In the genomic region with DNA sequence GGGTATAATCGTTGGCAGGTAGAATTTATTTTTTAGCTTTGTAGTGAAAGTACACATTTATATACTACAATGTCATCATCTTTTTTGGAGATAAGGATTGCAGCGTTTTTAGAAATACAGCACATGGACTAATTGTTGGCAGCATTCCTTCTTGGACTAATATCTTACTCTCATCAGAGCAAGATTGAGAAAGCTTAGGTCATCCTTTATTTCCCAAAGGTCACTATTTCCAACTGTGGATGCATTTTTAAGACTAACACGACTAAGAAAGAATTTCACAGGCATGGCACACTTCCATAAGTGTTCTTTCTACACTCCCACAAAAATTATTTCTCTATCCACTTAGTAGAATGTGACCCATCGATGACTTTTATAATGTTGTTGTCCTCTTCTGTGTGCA, we compare ENCODE assay signal across 22 cellular contexts.
DNase-seq lines count a peak whose midpoint lies in the region; ATAC-seq, FAIRE-seq and TF ChIP-seq lines count a peak whose summit lies in the region.
"Had no signal": no experiment of that assay in that cellular context is flagged by ENCODE, and none has a peak within 500 bp of the region (broad histone marks: within the 10 kb centered on the region; RNA-seq: fewer than 3 reads in every experiment).

No MANE protein-coding gene starts in this region.

- no peaks in the 10 kb centered on the region for H4K20me1 ChIP-seq in astrocyte (ENCODE audit: insufficient read depth, low read length)

- in situ Hi-C loops in GM13976 (cut with MboI; ENCODE audit: low sequenced_read_pairs, unreplicated experiment) = no loop called here

- H3K79me2 ChIP-seq in astrocyte (ENCODE audit: insufficient read depth, low read length) = no peaks in the 10 kb centered on the region

- intact Hi-C loops in Right ventricle myocardium inferior (cut with DNase I) = no loop called here

- H3K9me3 ChIP-seq in right atrium auricular region (no peaks in the 10 kb centered on the region), astrocyte (ENCODE audit: insufficient read depth, low read depth, low read length) (no peaks in the 10 kb centered on the region)
- H3K9me3 ChIP-seq: Caco-2 had no signal

- no peaks in the 10 kb centered on the region for H3K27me3 Mint-ChIP-seq in astrocyte (ENCODE audit: low read depth, unreplicated experiment)
- H3K27me3 Mint-ChIP-seq: CD4-positive, alpha-beta T cell had no signal

- no peak for DNase-seq in Right ventricle myocardium inferior (ENCODE audit: missing footprints)
- no peak for DNase-seq in right atrium auricular region (ENCODE audit: low spot score)
- peak; percentile 2 for DNase-seq in astrocyte (ENCODE audit: low read depth)
- peak; percentile 39 for DNase-seq in fibroblast of peridontal ligament (ENCODE audit: extremely low read depth)
- peak; percentile 62 for DNase-seq in skeletal muscle cell (ENCODE audit: low read depth)
- no peak for DNase-seq in UCSD-AML1 (lab: John Stamatoyannopoulos, UW; ENCODE audit: unreplicated experiment)
- DNase-seq in hepatic stellate cell (ENCODE audit: low spot score) = no peak
- DNase-seq in GM13976 (ENCODE audit: low spot score) = no peak
- DNase-seq: 8988T; Caco-2; CD4-positive, alpha-beta T cell; GF-D8; HCEC 1CT; Kasumi-1; NCI-H1092 treated with DMSO at 0.1 percent for 48 hours; NCI-H2081 treated with DMSO at 0.1 percent for 48 hours; NCI-H510A treated with DMSO at 0.1 percent for 48 hours; NCI-H82; OCI-M1; SHP77 treated with DMSO at 0.1 percent for 48 hours had no signal

- H3K27me3 ChIP-seq in right atrium auricular region (no peaks in the 10 kb centered on the region), astrocyte (ENCODE audit: insufficient read depth, low read length) (no peaks in the 10 kb centered on the region)

- H2AFZ ChIP-seq in astrocyte (ENCODE audit: low read depth, low read length) = no peak overlapping the region

- H3K4me2 ChIP-seq in astrocyte (ENCODE audit: low read length) = no peak overlapping the region

- H3K4me3 Mint-ChIP-seq in astrocyte (ENCODE audit: unreplicated experiment) = no peak overlapping the region
- H3K4me3 Mint-ChIP-seq: CD4-positive, alpha-beta T cell had no signal

- H3K9ac ChIP-seq in astrocyte (ENCODE audit: low read length) = no peak overlapping the region

- H3K4me1 ChIP-seq in right atrium auricular region (no peaks in the 10 kb centered on the region), astrocyte (ENCODE audit: insufficient read depth, low read length) (no peaks in the 10 kb centered on the region)
- H3K4me1 ChIP-seq: Caco-2 had no signal

- ATAC-seq in Right ventricle myocardium inferior = peak; percentile 78
- ATAC-seq: GM12878, SK-N-SH treated with all-trans-retinoic acid at 6 μM for 48 hours had no signal

- no peaks in the 10 kb centered on the region for H3K36me3 Mint-ChIP-seq in astrocyte (ENCODE audit: low read depth, unreplicated experiment)

- H3K9me3 Mint-ChIP-seq in astrocyte (ENCODE audit: unreplicated experiment) = peaks cover 2% of the 10 kb centered on the region

- no peak for FAIRE-seq in astrocyte (lab: Jason Lieb, UNC)
- FAIRE-seq: GM12878 had no signal

- no peaks in the 10 kb centered on the region for H3K36me3 ChIP-seq in right atrium auricular region
- H3K36me3 ChIP-seq in astrocyte (ENCODE audit: insufficient read depth, low read length) = no peaks in the 10 kb centered on the region

- H3K4me1 Mint-ChIP-seq in astrocyte (ENCODE audit: low read depth, unreplicated experiment) = no peaks in the 10 kb centered on the region

- TF ChIP-seq CTCF in right atrium auricular region (IDR thresholded peaks at IDR 0.05) = no peak
- TF ChIP-seq CTCF in astrocyte (IDR thresholded peaks at IDR 0.05; ENCODE audit: insufficient read depth, low read depth, low read length) = no peak
- no peak for TF ChIP-seq CTCF in GM13976 (IDR thresholded peaks at IDR 0.05; ENCODE audit: borderline replicate concordance, control extremely low read depth, extremely low read depth, insufficient read depth, missing control alignments)

- no peak overlapping the region for H3K27ac ChIP-seq in right atrium auricular region
- H3K27ac ChIP-seq in astrocyte (ENCODE audit: low read depth, low read length) = no peak overlapping the region

- H3K27ac Mint-ChIP-seq in astrocyte (ENCODE audit: unreplicated experiment) = no peak overlapping the region
- H3K27ac Mint-ChIP-seq: CD4-positive, alpha-beta T cell had no signal

- H3K4me3 ChIP-seq in right atrium auricular region = no peak overlapping the region
- H3K4me3 ChIP-seq in astrocyte (ENCODE audit: insufficient read depth, low read depth, low read length) = no peak overlapping the region
- H3K4me3 ChIP-seq in skeletal muscle cell (ENCODE audit: low read depth, low read length) = no peak overlapping the region
- H3K4me3 ChIP-seq: GM12878 had no signal

Comparison
In these comparisons a context has a peak if more than half of its experiments do, and no peak if none do; other contexts are left out.
1. DNase-seq: peak in astrocyte (single experiment), fibroblast of peridontal ligament (single experiment) and skeletal muscle cell (single experiment); none in Right ventricle myocardium inferior (single experiment), right atrium auricular region (single experiment), UCSD-AML1 (single experiment), hepatic stellate cell (single experiment) and GM13976 (single experiment).